In genomic region chr6:28154357-28154756, GRCh38 we compare ENCODE assay signal across 30 cellular contexts.
"Had no signal": no experiment of that assay in that cellular context is flagged by ENCODE, and none has a peak within 500 bp of the region (broad histone marks: within the 10 kb centered on the region; RNA-seq: fewer than 3 reads in every experiment).

No MANE protein-coding gene starts in this region.

- ATAC-seq: natural killer cell; psoas muscle; right cardiac atrium; sciatic nerve; stimulated activated effector memory CD8-positive, alpha-beta T cell treated with anti-CD3 and anti-CD28 coated beads, Interleukin-12 subunit alpha, Interleukin-12 subunit beta, amount 100 ng/mL, for 72 hours; stimulated activated naive B cell treated with anti-CD40 and anti-IgM and Interleukin-4, amounts not matched to agents 10 μg/mL and 1 μg/mL and 100 μg/mL, for 72 hours had no signal

- H3K27ac Mint-ChIP-seq: natural killer cell; nephron; neural progenitor cell; progenitor cell of endocrine pancreas; stimulated activated effector memory CD8-positive, alpha-beta T cell treated with anti-CD3 and anti-CD28 coated beads, Interleukin-12 subunit alpha, Interleukin-12 subunit beta, amount 100 ng/mL, for 72 hours; stimulated activated naive B cell treated with anti-CD40 and anti-IgM and Interleukin-4, amounts not matched to agents 10 μg/mL and 1 μg/mL and 100 μg/mL, for 72 hours; stimulated activated naive CD8-positive, alpha-beta T cell treated with anti-CD3 and anti-CD28 coated beads, Interleukin-15, Interleukin-2, amounts not matched to agents 100 ng/mL and 50 ng/mL, for 24 hours had no signal

- FAIRE-seq: urothelium cell line had no signal

- H3K27ac ChIP-seq: neural progenitor cell, ovary, parathyroid adenoma, psoas muscle, skin epidermis, spleen, stomach, thoracic aorta, thyroid gland, tibial nerve, upper lobe of left lung, vagina had no signal

- H3K36me3 ChIP-seq: ovary had no signal

- H3K4me2 ChIP-seq: neural progenitor cell, smooth muscle cell had no signal

- H3K27me3 Mint-ChIP-seq: progenitor cell of endocrine pancreas; stimulated activated naive B cell treated with anti-CD40 and anti-IgM and Interleukin-4, amounts not matched to agents 10 μg/mL and 1 μg/mL and 100 μg/mL, for 72 hours; stimulated activated naive CD8-positive, alpha-beta T cell treated with anti-CD3 and anti-CD28 coated beads, Interleukin-15, Interleukin-2, amounts not matched to agents 100 ng/mL and 50 ng/mL, for 24 hours had no signal

- H3K9me3 ChIP-seq: ovary, thoracic aorta, thyroid gland, tibial nerve, upper lobe of left lung, vagina had no signal

- H3K9ac ChIP-seq: neural progenitor cell, parathyroid adenoma had no signal

- H3K9me3 Mint-ChIP-seq: natural killer cell had no signal

- H3K4me1 ChIP-seq: neural progenitor cell, parathyroid adenoma, psoas muscle, spleen, stomach, thyroid gland, tibial nerve, upper lobe of left lung, vagina had no signal

- H2AFZ ChIP-seq: neural progenitor cell, parathyroid adenoma had no signal

- DNase-seq: natural killer cell; occipital lobe; ovary; posterior cingulate gyrus; psoas muscle; right cardiac atrium; spleen; stimulated activated CD4-positive, alpha-beta T cell treated with anti-CD3 and anti-CD28 coated beads, Interleukin-12 subunit alpha, Interleukin-12 subunit beta, amount 100 ng/mL, for 4 hours; stimulated activated CD4-positive, alpha-beta T cell treated with anti-CD3 and anti-CD28 coated beads, Interleukin-2, amount 100 ng/mL, for 24 hours; stimulated activated CD4-positive, alpha-beta T cell treated with anti-CD3 and anti-CD28 coated beads, Interleukin-2, amount 100 ng/mL, for 48 hours; stimulated activated CD4-positive, alpha-beta T cell treated with anti-CD3 and anti-CD28 coated beads, Interleukin-4, amount 100 ng/mL, for 24 hours; stimulated activated naive B cell treated with anti-CD40 and anti-IgM and Interleukin-4, amounts not matched to agents 10 μg/mL and 1 μg/mL and 100 μg/mL, for 72 hours; stimulated activated naive CD4-positive, alpha-beta T cell treated with Interleukin-2 at 50 U/mL for 16 hours; stomach; thyroid gland; trophoblast cell; upper lobe of left lung had no signal

- H3K4me1 Mint-ChIP-seq: natural killer cell; nephron; neural progenitor cell; stimulated activated effector memory CD8-positive, alpha-beta T cell treated with anti-CD3 and anti-CD28 coated beads, Interleukin-12 subunit alpha, Interleukin-12 subunit beta, amount 100 ng/mL, for 72 hours; stimulated activated naive B cell treated with anti-CD40 and anti-IgM and Interleukin-4, amounts not matched to agents 10 μg/mL and 1 μg/mL and 100 μg/mL, for 72 hours had no signal

- H3K79me2 ChIP-seq: parathyroid adenoma had no signal

- H3K27me3 ChIP-seq: neural progenitor cell, ovary, spleen, stomach, thyroid gland, tibial nerve, upper lobe of left lung, vagina had no signal

- H3K4me3 ChIP-seq: neural progenitor cell, ovary, psoas muscle, skin epidermis, smooth muscle cell, spleen, stomach, thoracic aorta, thyroid gland, tibial nerve, upper lobe of left lung, vagina had no signal

- H3K4me3 Mint-ChIP-seq: natural killer cell; nephron; neural progenitor cell; stimulated activated effector memory CD8-positive, alpha-beta T cell treated with anti-CD3 and anti-CD28 coated beads, Interleukin-12 subunit alpha, Interleukin-12 subunit beta, amount 100 ng/mL, for 72 hours; stimulated activated naive B cell treated with anti-CD40 and anti-IgM and Interleukin-4, amounts not matched to agents 10 μg/mL and 1 μg/mL and 100 μg/mL, for 72 hours; stimulated activated naive CD8-positive, alpha-beta T cell treated with anti-CD3 and anti-CD28 coated beads, Interleukin-15, Interleukin-2, amounts not matched to agents 100 ng/mL and 50 ng/mL, for 24 hours had no signal
